ENCODE assay signal across 18 cellular contexts in genomic region chr1:197671140-197671539, GRCh38.
"Had no signal": no experiment of that assay in that cellular context is flagged by ENCODE, and none has a peak within 500 bp of the region (broad histone marks: within the 10 kb centered on the region; RNA-seq: fewer than 3 reads in every experiment).

No MANE protein-coding gene starts in this region.

- H3K27me3 ChIP-seq: cardiac muscle cell, dorsolateral prefrontal cortex, ovary had no signal

- H3K36me3 Mint-ChIP-seq: activated CD4-positive, alpha-beta memory T cell treated with anti-CD3 and anti-CD28 coated beads for 36 hours; stimulated activated effector memory CD8-positive, alpha-beta T cell treated with anti-CD3 and anti-CD28 coated beads, Interleukin-12 subunit alpha, Interleukin-12 subunit beta, amount 100 ng/mL, for 72 hours had no signal

- H3K4me3 Mint-ChIP-seq: activated CD4-positive, alpha-beta memory T cell treated with anti-CD3 and anti-CD28 coated beads for 36 hours; activated naive CD4-positive, alpha-beta T cell treated with anti-CD3 and anti-CD28 coated beads, Interleukin-2, amount 10 ng/mL, durations not matched to agents 7 days and 5 days; activated T-cell treated with anti-CD3 and anti-CD28 coated beads, Interleukin-2, amount 50 U/mL, for 24 hours; endodermal cell; neural crest cell; stimulated activated effector memory CD8-positive, alpha-beta T cell treated with anti-CD3 and anti-CD28 coated beads, Interleukin-12 subunit alpha, Interleukin-12 subunit beta, amount 100 ng/mL, for 72 hours had no signal

- H3K4me3 ChIP-seq: cardiac muscle cell, dorsolateral prefrontal cortex, ovary, thoracic aorta had no signal

- H3K27ac ChIP-seq: cardiac muscle cell, dorsolateral prefrontal cortex, ovary, thoracic aorta, VCaP had no signal

- ATAC-seq: sciatic nerve; stimulated activated effector memory CD8-positive, alpha-beta T cell treated with anti-CD3 and anti-CD28 coated beads, Interleukin-12 subunit alpha, Interleukin-12 subunit beta, amount 100 ng/mL, for 72 hours had no signal

- H3K27me3 Mint-ChIP-seq: activated CD4-positive, alpha-beta memory T cell treated with anti-CD3 and anti-CD28 coated beads for 36 hours; activated naive CD4-positive, alpha-beta T cell treated with anti-CD3 and anti-CD28 coated beads, Interleukin-2, amount 10 ng/mL, durations not matched to agents 7 days and 5 days; activated T-cell treated with anti-CD3 and anti-CD28 coated beads, Interleukin-2, amount 50 U/mL, for 24 hours had no signal

- H3K9me3 Mint-ChIP-seq: activated CD4-positive, alpha-beta memory T cell treated with anti-CD3 and anti-CD28 coated beads for 36 hours; activated naive CD4-positive, alpha-beta T cell treated with anti-CD3 and anti-CD28 coated beads, Interleukin-2, amount 10 ng/mL, durations not matched to agents 7 days and 5 days; activated T-cell treated with anti-CD3 and anti-CD28 coated beads, Interleukin-2, amount 50 U/mL, for 24 hours; endodermal cell; neural crest cell; stimulated activated effector memory CD8-positive, alpha-beta T cell treated with anti-CD3 and anti-CD28 coated beads, Interleukin-12 subunit alpha, Interleukin-12 subunit beta, amount 100 ng/mL, for 72 hours had no signal

- DNase-seq: activated CD4-positive, alpha-beta memory T cell treated with anti-CD3 and anti-CD28 coated beads for 36 hours; activated CD4-positive, alpha-beta T cell treated with anti-CD3 and anti-CD28 coated beads for 1 hour; activated naive CD4-positive, alpha-beta T cell treated with anti-CD3 and anti-CD28 coated beads, Interleukin-2, amount 10 ng/mL, durations not matched to agents 7 days and 5 days; activated T-cell treated with anti-CD3 and anti-CD28 coated beads, Interleukin-2, amount 50 U/mL, for 24 hours; dorsolateral prefrontal cortex; endodermal cell; islet precursor cell; midbrain; ovary; stimulated activated CD4-positive, alpha-beta T cell treated with anti-CD3 and anti-CD28 coated beads, Interleukin-12 subunit alpha, Interleukin-12 subunit beta, amount 100 ng/mL, for 4 hours; stimulated activated CD4-positive, alpha-beta T cell treated with anti-CD3 and anti-CD28 coated beads, Interleukin-2, amount 100 ng/mL, for 24 hours; T-helper 1 cell had no signal

- H3K9me3 ChIP-seq: ovary, thoracic aorta had no signal

- H3K36me3 ChIP-seq: cardiac muscle cell, ovary, thoracic aorta had no signal

- H3K27ac Mint-ChIP-seq: activated CD4-positive, alpha-beta memory T cell treated with anti-CD3 and anti-CD28 coated beads for 36 hours; activated naive CD4-positive, alpha-beta T cell treated with anti-CD3 and anti-CD28 coated beads, Interleukin-2, amount 10 ng/mL, durations not matched to agents 7 days and 5 days; activated T-cell treated with anti-CD3 and anti-CD28 coated beads, Interleukin-2, amount 50 U/mL, for 24 hours; endodermal cell; stimulated activated effector memory CD8-positive, alpha-beta T cell treated with anti-CD3 and anti-CD28 coated beads, Interleukin-12 subunit alpha, Interleukin-12 subunit beta, amount 100 ng/mL, for 72 hours had no signal
